ENCODE assay signal across 26 cellular contexts in genomic region chr3:53719796-53720195, GRCh38.
"Had no signal": no experiment of that assay in that cellular context is flagged by ENCODE, and none has a peak within 500 bp of the region (broad histone marks: within the 10 kb centered on the region; RNA-seq: fewer than 3 reads in every experiment).

No MANE protein-coding gene starts in this region.

- H3K36me3 ChIP-seq: colonic mucosa, left lung, neutrophil, pancreas, tibial artery had no signal

- H3K4me3 Mint-ChIP-seq: immature natural killer cell; mesothelial cell of epicardium; natural killer cell treated with Interleukin-12 subunit alpha and Interleukin-12 subunit beta and Interleukin-15 and Interleukin-18, amount 100 ng/mL, for 72 hours; neural crest cell; stimulated activated memory B cell treated with anti-CD40 and anti-IgM and Interleukin-4, amounts not matched to agents 10 μg/mL and 1 μg/mL and 100 μg/mL, for 72 hours; type B pancreatic cell had no signal

- DNase-seq: colonic mucosa; dermis blood vessel endothelial cell; effector memory CD4-positive, alpha-beta T cell; erythroblast; hypothalamus; immature natural killer cell; kidney; left lung; mesenchymal stem cell; mucosa of descending colon; naive B cell; pancreas; retina; right lobe of liver; stimulated activated CD4-positive, alpha-beta T cell treated with anti-CD3 and anti-CD28 coated beads, Interleukin-2, amount 100 ng/mL, for 24 hours; stimulated activated CD4-positive, alpha-beta T cell treated with anti-CD3 and anti-CD28 coated beads, Interleukin-4, amount 100 ng/mL, for 4 hours; stimulated activated naive CD8-positive, alpha-beta T cell treated with anti-CD3 and anti-CD28 coated beads, Interleukin-15, Interleukin-2, amounts not matched to agents 100 U/mL and 50 U/mL, for 24 hours; substantia nigra; testis; tibial artery had no signal

- H3K4me3 ChIP-seq: colonic mucosa, left lung, mucosa of descending colon, pancreas, right lobe of liver, testis, tibial artery had no signal

- H3K36me3 Mint-ChIP-seq: immature natural killer cell; mesothelial cell of epicardium; naive B cell; natural killer cell treated with Interleukin-12 subunit alpha and Interleukin-12 subunit beta and Interleukin-15 and Interleukin-18, amount 100 ng/mL, for 72 hours; stimulated activated memory B cell treated with anti-CD40 and anti-IgM and Interleukin-4, amounts not matched to agents 10 μg/mL and 1 μg/mL and 100 μg/mL, for 72 hours; type B pancreatic cell had no signal

- H3K9me3 ChIP-seq: colonic mucosa, left lung, mucosa of descending colon, neutrophil, pancreas, right lobe of liver, testis, tibial artery had no signal

- H3K27me3 ChIP-seq: colonic mucosa, pancreas, right lobe of liver, testis had no signal

- H3K9me3 Mint-ChIP-seq: immature natural killer cell; mesothelial cell of epicardium; naive B cell; natural killer cell treated with Interleukin-12 subunit alpha and Interleukin-12 subunit beta and Interleukin-15 and Interleukin-18, amount 100 ng/mL, for 72 hours; neural crest cell; stimulated activated memory B cell treated with anti-CD40 and anti-IgM and Interleukin-4, amounts not matched to agents 10 μg/mL and 1 μg/mL and 100 μg/mL, for 72 hours; type B pancreatic cell had no signal

- ATAC-seq: left lung; mucosa of descending colon; natural killer cell treated with Interleukin-12 subunit alpha and Interleukin-12 subunit beta and Interleukin-15 and Interleukin-18, amount 100 ng/mL, for 72 hours; pancreas; right lobe of liver; stimulated activated memory B cell treated with anti-CD40 and anti-IgM and Interleukin-4, amounts not matched to agents 10 μg/mL and 1 μg/mL and 100 μg/mL, for 72 hours; stimulated activated naive CD8-positive, alpha-beta T cell treated with anti-CD3 and anti-CD28 coated beads, Interleukin-15, Interleukin-2, amounts not matched to agents 100 U/mL and 50 U/mL, for 24 hours had no signal

- H3K4me1 ChIP-seq: colonic mucosa, left lung, pancreas, right lobe of liver, tibial artery had no signal

- H3K27ac ChIP-seq: colonic mucosa, left lung, neutrophil, pancreas, right lobe of liver, testis, tibial artery had no signal

- H3K4me1 Mint-ChIP-seq: immature natural killer cell, neural crest cell had no signal
